ENCODE assay signal across 8 cellular contexts in genomic region chr11:46594383-46594718, GRCh38. TPM values are rescaled to one million over a fixed set of nuclear protein-coding genes. Genes with fewer than 3 reads are reported as not detected.
A peak's percentile ranks its signal among the peaks of the same experiment; 100 is the strongest.
DNase-seq lines count a peak whose midpoint lies in the region; ATAC-seq, FAIRE-seq and TF ChIP-seq lines count a peak whose summit lies in the region.

No MANE protein-coding gene starts in this region.

- H3K27me3 Mint-ChIP-seq in CD8-positive, alpha-beta memory T cell, result peaks cover 0 to 1% of the 10 kb centered on the region in 2 donors

- DNase-seq in CD8-positive, alpha-beta memory T cell, result no peak
- DNase-seq in PC-3, result no peak
- no peak for DNase-seq in endothelial cell of umbilical vein (ENCODE audit: low read depth, low spot score)
- no peak for DNase-seq in pancreas
- no peak for DNase-seq in NCI-H1694 treated with DMSO at 0.1 percent for 48 hours (lab: John Stamatoyannopoulos, UW)
- DNase-seq in RKO (ENCODE audit: low spot score), result no peak
- DNase-seq in SIG-M5 (lab: John Stamatoyannopoulos, UW), result no peak

- H3K4me1 Mint-ChIP-seq in CD8-positive, alpha-beta memory T cell, result peaks cover 28 to 43% (median 43%) of the 10 kb centered on the region in 3 donors

- H3K27ac ChIP-seq in CD8-positive, alpha-beta memory T cell (ENCODE audit: low read depth, low read length), result peak overlapping the region; percentile 71
- H3K27ac ChIP-seq in PC-3 (ENCODE audit: low read length) (no peak overlapping the region), endothelial cell of umbilical vein (ENCODE audit: insufficient read depth, low read depth, low read length) (peak overlapping the region; percentile 66), pancreas (peak overlapping the region; percentile 12 to 71 (median 54))

- H3K9me2 ChIP-seq in PC-3 (replicated peaks; ENCODE audit: low read length), result no peaks in the 10 kb centered on the region

- H3K36me3 Mint-ChIP-seq in CD8-positive, alpha-beta memory T cell, result peaks cover 0 to 13% (median 2%) of the 10 kb centered on the region in 3 donors

- no peaks in the 10 kb centered on the region for H3K9me3 Mint-ChIP-seq in CD8-positive, alpha-beta memory T cell

- H3K4me3 ChIP-seq in CD8-positive, alpha-beta memory T cell (ENCODE audit: low read length), result peak overlapping the region; percentile 90
- peak overlapping the region; percentile 94 for H3K4me3 ChIP-seq in PC-3 (ENCODE audit: low read length)
- H3K4me3 ChIP-seq in endothelial cell of umbilical vein (replicated peaks in 1 of 3; ENCODE audit: insufficient read depth in 1 of 3, low read depth in 1 of 3, low read length in 3 of 3), result peak overlapping the region; percentile 29 to 90 (median 88)
- peak overlapping the region in 3 of 4 donors; percentile 72 to 88 (median 78) for H3K4me3 ChIP-seq in pancreas

- peaks cover 39% of the 10 kb centered on the region for H3K4me1 ChIP-seq in CD8-positive, alpha-beta memory T cell (ENCODE audit: insufficient read depth, low read length)
- H3K4me1 ChIP-seq in PC-3 (ENCODE audit: insufficient read depth, low read length) (peaks cover 19% of the 10 kb centered on the region), endothelial cell of umbilical vein (ENCODE audit: control insufficient read depth, extremely low read depth, insufficient read depth, low read length) (peaks cover 36% of the 10 kb centered on the region), pancreas (peaks cover 0 to 34% (median 0%) of the 10 kb centered on the region in 3 donors)

- POLR2A ChIA-PET in CD8-positive, alpha-beta memory T cell (lab: Charles Lee), result interaction anchor here (0.6 to 1.2 kb wide), 4 partner anchors 8 to 33 kb away, joined by 3 to 8 read pairs (median 6); no protein-coding TSS in a partner anchor
- POLR2A ChIA-PET in PC-3 (lab: Charles Lee; ENCODE audit: unreplicated experiment), result interaction anchor here (0.5 to 1.3 kb wide), 4 partner anchors 18 to 342 kb away, joined by 3 to 7 read pairs (median 5); partner anchors contain the start of gene CSTPP1
- POLR2A ChIA-PET in endothelial cell of umbilical vein (lab: Charles Lee), result interaction anchor here (0.5 kb wide), 1 partner anchor 11 kb away, joined by 3 read pairs; no protein-coding TSS in a partner anchor

- intact Hi-C loops in PC-3 (cut with micrococcal nuclease) (loop anchor here (2.0 kb wide), 1 partner anchor 22 kb away; the partner anchor contains the start of genes ATG13 and HARBI1), endothelial cell of umbilical vein (cut with micrococcal nuclease) (loop anchor here (1.0 kb wide), 1 partner anchor 23 kb away; the partner anchor contains the start of genes ATG13 and HARBI1), pancreas (cut with DNase I) (no loop called here)

- H3K9ac ChIP-seq in PC-3 (ENCODE audit: low read length), result peak overlapping the region; percentile 88
- peak overlapping the region; percentile 83 for H3K9ac ChIP-seq in endothelial cell of umbilical vein (replicated peaks; ENCODE audit: extremely low read depth, insufficient read depth, low read length)

- H4K20me1 ChIP-seq in PC-3 (ENCODE audit: low read length), result 0 out of 2 replicates have a peak, but pooled peaks cover 6% of the 10 kb centered on the region
- no peaks in the 10 kb centered on the region for H4K20me1 ChIP-seq in endothelial cell of umbilical vein (replicated peaks; ENCODE audit: control insufficient read depth, extremely low read depth, insufficient read depth, low read length)

- FAIRE-seq in endothelial cell of umbilical vein (lab: Jason Lieb, UNC), result no peak
- no peak for FAIRE-seq in pancreas (lab: Jason Lieb, UNC)

- CTCF ChIA-PET in CD8-positive, alpha-beta memory T cell (lab: Charles Lee), result interaction anchor here (0.6 to 2.6 kb wide), 3 partner anchors 18 to 23 kb away, joined by 3 to 13 read pairs (median 8); partner anchors contain the start of genes ATG13 and HARBI1
- CTCF ChIA-PET in PC-3 (lab: Charles Lee) (interaction anchor here (0.8 kb wide), 2 partner anchors 21 to 104 kb away, joined by 3 to 4 read pairs; no protein-coding TSS in a partner anchor), endothelial cell of umbilical vein (lab: Charles Lee) (interaction anchor here (0.8 to 1.6 kb wide), 6 partner anchors 13 to 202 kb away, joined by 3 to 8 read pairs (median 4); partner anchors contain the start of genes ATG13 and CHRM4)

- H3K4me3 Mint-ChIP-seq in CD8-positive, alpha-beta memory T cell, result peak overlapping the region; percentile 96 to 99 (median 98)

- WGBS in pancreas, 2 donors, result 37 to 40% methylated on average over 3 of the region's 3 CpGs

- peaks cover 3% of the 10 kb centered on the region for H3K36me3 ChIP-seq in CD8-positive, alpha-beta memory T cell (ENCODE audit: insufficient read depth, low read length)
- H3K36me3 ChIP-seq in PC-3 (ENCODE audit: low read depth, low read length) (no peaks in the 10 kb centered on the region), endothelial cell of umbilical vein (ENCODE audit: control insufficient read depth in 2 of 2, extremely low read depth in 1 of 2, insufficient read depth in 2 of 2, low read length in 2 of 2) (no peaks in the 10 kb centered on the region), pancreas (no peaks in the 10 kb centered on the region)

- H3K4me2 ChIP-seq in PC-3 (ENCODE audit: low read length), result peak overlapping the region; percentile 98
- peak overlapping the region; percentile 80 for H3K4me2 ChIP-seq in endothelial cell of umbilical vein (ENCODE audit: insufficient read depth, low read length)

- no peaks in the 10 kb centered on the region for H3K27me3 ChIP-seq in CD8-positive, alpha-beta memory T cell (ENCODE audit: insufficient read depth, low read length, poor library complexity, severe bottlenecking)
- no peaks in the 10 kb centered on the region for H3K27me3 ChIP-seq in PC-3 (ENCODE audit: low read length)
- H3K27me3 ChIP-seq in endothelial cell of umbilical vein (ENCODE audit: control insufficient read depth in 2 of 2, insufficient read depth in 2 of 2, low read length in 2 of 2), result no peaks in the 10 kb centered on the region
- H3K27me3 ChIP-seq in pancreas, result no peaks in the 10 kb centered on the region

- H2AFZ ChIP-seq in PC-3 (ENCODE audit: low read length) (peak overlapping the region; percentile 98), endothelial cell of umbilical vein (ENCODE audit: low read depth, low read length) (peak overlapping the region; percentile 99)

- H3K79me2 ChIP-seq in PC-3 (ENCODE audit: low read length), result peaks cover 44% of the 10 kb centered on the region
- H3K79me2 ChIP-seq in endothelial cell of umbilical vein (ENCODE audit: control insufficient read depth, insufficient read depth, low read length), result peaks cover 44% of the 10 kb centered on the region

- BruUV-seq in PC-3 (replicated peaks; lab: Mats Ljungman, UMichigan), result no TSS peak
- no TSS peak for BruUV-seq in endothelial cell of umbilical vein (replicated peaks; lab: Mats Ljungman, UMichigan)

- no peaks in the 10 kb centered on the region for H3F3A ChIP-seq in PC-3 (ENCODE audit: low read length, unreplicated experiment)

- ATAC-seq in PC-3 (no peak), pancreas (peak in 1 of 4 donors; percentile 3), HG03342 (IDR thresholded peaks at IDR 0.05; ENCODE audit: unreplicated experiment) (no peak)

- dilution Hi-C loops in endothelial cell of umbilical vein (cut with MboI; ENCODE audit: extremely low pct_ligation_motif_present, low sequenced_read_pairs), result no loop called here

- H3K9me1 ChIP-seq in endothelial cell of umbilical vein (replicated peaks; ENCODE audit: control insufficient read depth, extremely low read depth, insufficient read depth, low read length), result no peaks in the 10 kb centered on the region

- no peak for TF ChIP-seq POLR2A in endothelial cell of umbilical vein (IDR thresholded peaks at IDR 0.05; ENCODE audit: low read depth, low read length)

- TF ChIP-seq CTCF in PC-3 (conservative IDR thresholded peaks at IDR 0.05; ENCODE audit: low read depth, low read length) (no peak), endothelial cell of umbilical vein (IDR thresholded peaks at IDR 0.05; ENCODE audit: extremely low read depth in 1 of 2, insufficient read depth in 1 of 2, low read depth in 1 of 2, low read length in 2 of 2) (no peak), pancreas (IDR thresholded peaks at IDR 0.05) (no peak)

- H3K27ac Mint-ChIP-seq in CD8-positive, alpha-beta memory T cell, result peak overlapping the region; percentile 29 to 98 (median 95)

- no peaks in the 10 kb centered on the region for H3K9me3 ChIP-seq in CD8-positive, alpha-beta memory T cell (ENCODE audit: low read length)
- H3K9me3 ChIP-seq in PC-3 (ENCODE audit: low read length) (no peaks in the 10 kb centered on the region), endothelial cell of umbilical vein (replicated peaks; ENCODE audit: control insufficient read depth, insufficient read depth, low read length) (no peaks in the 10 kb centered on the region), pancreas (no peaks in the 10 kb centered on the region)

RNA-seq across cellular contexts. Expression of gene AMBRA1, which starts 0.5 kb away (rescaled TPM):
- 10 to 100 TPM; 31.3 to 33.3 TPM for total RNA-seq in CD8-positive, alpha-beta memory T cell
- polyA plus RNA-seq in CD8-positive, alpha-beta memory T cell, result 13.6 TPM
- total RNA-seq in PC-3 (2014; rRNA removed) (15.8 and 18.0 TPM in 2 replicates), endothelial cell of umbilical vein (26.5 and 32.4 TPM in 2 replicates), pancreas (10 to 100 TPM; 10.2 to 18.7 (median 12.4) TPM)
- polyA plus RNA-seq in endothelial cell of umbilical vein (14.4 and 18.4 TPM in 2 replicates), pancreas (1 to 10 TPM; 6.8 to 8.2 TPM)
- polyA plus RNA-seq in endothelial cell of umbilical vein (2011; cell fraction: cytosol; rRNA removed), result 13.5 and 13.9 TPM in 2 replicates
- polyA plus RNA-seq in endothelial cell of umbilical vein (2011; cell fraction: nucleus; rRNA removed), result 27.4 and 34.0 TPM in 2 replicates
- 20.0 and 22.4 TPM in 2 replicates for polyA plus RNA-seq in endothelial cell of umbilical vein (2012)
- polyA minus RNA-seq in endothelial cell of umbilical vein, result 64.6 and 68.2 TPM in 2 replicates
- 20.3 TPM for polyA minus RNA-seq in endothelial cell of umbilical vein (2011; cell fraction: cytosol; rRNA and poly(A)+ RNA removed)
- polyA minus RNA-seq in endothelial cell of umbilical vein (2011; cell fraction: nucleus; rRNA and poly(A)+ RNA removed), result 56.2 and 64.9 TPM in 2 replicates

RNA-seq across cellular contexts. Expression of gene HARBI1, which starts 22.7 kb away (rescaled TPM):
- 1 to 10 TPM; 4.6 to 5.3 TPM for total RNA-seq in CD8-positive, alpha-beta memory T cell
- polyA plus RNA-seq in CD8-positive, alpha-beta memory T cell, result 12.9 TPM
- 1.7 and 6.5 TPM in 2 replicates for total RNA-seq in PC-3 (2014; rRNA removed)
- total RNA-seq in endothelial cell of umbilical vein, result 3.2 and 4.7 TPM in 2 replicates
- 2.7 and 3.1 TPM in 2 replicates for polyA plus RNA-seq in endothelial cell of umbilical vein
- polyA plus RNA-seq in endothelial cell of umbilical vein (2011; cell fraction: cytosol; rRNA removed), result 2.3 and 2.6 TPM in 2 replicates
- 2.0 and 2.5 TPM in 2 replicates for polyA plus RNA-seq in endothelial cell of umbilical vein (2011; cell fraction: nucleus; rRNA removed)
- 4.9 and 5.3 TPM in 2 replicates for polyA plus RNA-seq in endothelial cell of umbilical vein (2012)
- 5.9 and 6.2 TPM in 2 replicates for polyA minus RNA-seq in endothelial cell of umbilical vein
- 2.0 TPM for polyA minus RNA-seq in endothelial cell of umbilical vein (2011; cell fraction: cytosol; rRNA and poly(A)+ RNA removed)
- polyA minus RNA-seq in endothelial cell of umbilical vein (2011; cell fraction: nucleus; rRNA and poly(A)+ RNA removed), result 5.6 and 6.6 TPM in 2 replicates
- total RNA-seq in pancreas, result 1 to 10 TPM; 1.7 to 2.6 (median 2.2) TPM
- 1 to 10 TPM; 2.0 TPM for polyA plus RNA-seq in pancreas

RNA-seq across cellular contexts. Expression of gene ATG13, which starts 23.0 kb away (rescaled TPM):
- total RNA-seq in CD8-positive, alpha-beta memory T cell, result 10 to 100 TPM; 67.9 to 69.6 TPM
- polyA plus RNA-seq in CD8-positive, alpha-beta memory T cell, result 81.6 TPM
- total RNA-seq in PC-3 (2014; rRNA removed) (95.0 and 97.3 TPM in 2 replicates), endothelial cell of umbilical vein (66.5 and 67.3 TPM in 2 replicates), pancreas (10 to 100 TPM; 34.0 to 59.6 (median 41.9) TPM)
- polyA plus RNA-seq in endothelial cell of umbilical vein (60.1 and 71.0 TPM in 2 replicates), pancreas (10 to 100 TPM; 27.5 to 28.5 TPM)
- 51.2 and 56.9 TPM in 2 replicates for polyA plus RNA-seq in endothelial cell of umbilical vein (2011; cell fraction: cytosol; rRNA removed)
- 94.3 and 102 TPM in 2 replicates for polyA plus RNA-seq in endothelial cell of umbilical vein (2011; cell fraction: nucleus; rRNA removed)
- 39.0 and 39.7 TPM in 2 replicates for polyA plus RNA-seq in endothelial cell of umbilical vein (2012)
- polyA minus RNA-seq in endothelial cell of umbilical vein, result 82.7 and 117 TPM in 2 replicates
- 44.4 TPM for polyA minus RNA-seq in endothelial cell of umbilical vein (2011; cell fraction: cytosol; rRNA and poly(A)+ RNA removed)
- 63.6 and 70.2 TPM in 2 replicates for polyA minus RNA-seq in endothelial cell of umbilical vein (2011; cell fraction: nucleus; rRNA and poly(A)+ RNA removed)

Comparison
In these comparisons a context has a peak if more than half of its experiments do, and no peak if none do; other contexts are left out.
1. intact Hi-C loops: an anchor here in PC-3 (2.0 kb wide) and endothelial cell of umbilical vein (1.0 kb wide); none called in pancreas.